ENCODE assay signal across 15 cellular contexts in the genomic region with DNA sequence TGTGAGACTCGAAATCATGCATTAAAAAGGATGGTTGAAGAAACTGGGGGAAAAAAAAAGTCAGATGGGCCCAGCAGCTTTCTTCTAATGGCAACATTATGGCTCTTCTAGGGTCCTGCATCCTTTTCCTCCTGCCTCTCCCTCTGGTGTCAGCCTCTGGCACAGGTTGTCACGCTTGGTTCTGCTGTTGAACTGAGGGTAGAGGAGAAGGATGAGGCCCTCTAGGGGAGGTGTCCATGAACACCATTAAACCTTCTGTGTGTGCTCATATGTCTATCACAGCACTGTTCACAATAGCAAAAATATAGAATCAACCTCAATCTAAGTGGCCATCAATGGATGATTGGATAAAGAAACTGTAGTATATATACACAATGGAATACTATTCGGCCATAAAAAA. TPM values are rescaled to one million over a fixed set of nuclear protein-coding genes. Genes with fewer than 3 reads are reported as not detected.
DNase-seq lines count a peak whose midpoint lies in the region; ATAC-seq lines count a peak whose summit lies in the region.
"Had no signal": no experiment of that assay in that cellular context is flagged by ENCODE, and none has a peak within 500 bp of the region (broad histone marks: within the 10 kb centered on the region; RNA-seq: fewer than 3 reads in every experiment).

No MANE protein-coding gene starts in this region.

- peaks cover 5 to 9% of the 10 kb centered on the region in 2 donors for H3K4me1 Mint-ChIP-seq in effector memory CD8-positive, alpha-beta T cell (ENCODE audit: low read depth in 2 of 2)

- H3K9me3 Mint-ChIP-seq in effector memory CD8-positive, alpha-beta T cell: no peaks in the 10 kb centered on the region
- H3K9me3 Mint-ChIP-seq: IgD-negative memory B cell had no signal

- no peak overlapping the region for H3K27ac Mint-ChIP-seq in effector memory CD8-positive, alpha-beta T cell
- H3K27ac Mint-ChIP-seq: IgD-negative memory B cell, progenitor cell of endocrine pancreas had no signal

- peak; percentile 49 for DNase-seq in DMS53 (lab: John Stamatoyannopoulos, UW)
- DNase-seq in DMS53 treated with DMSO at 0.1 percent for 48 hours (lab: John Stamatoyannopoulos, UW; ENCODE audit: unreplicated experiment): no peak
- DNase-seq in HuH-7 (ENCODE audit: low spot score): peak; percentile 34
- peak; percentile 21 for DNase-seq in SW480 (ENCODE audit: low spot score)
- peak; percentile 66 for DNase-seq in iPS-NIHi11 (ENCODE audit: low spot score)
- DNase-seq in effector memory CD8-positive, alpha-beta T cell: no peak
- no peak for DNase-seq in NCI-H345 treated with DMSO at 0.1 percent for 48 hours (lab: John Stamatoyannopoulos, UW; ENCODE audit: unreplicated experiment)
- DNase-seq in H4 (ENCODE audit: low spot score): no peak
- DNase-seq: colonic mucosa, NCI-H1930, T-helper 9 cell had no signal

- H3K36me3 Mint-ChIP-seq in effector memory CD8-positive, alpha-beta T cell (ENCODE audit: insufficient read depth): no peaks in the 10 kb centered on the region

- H3K27me3 Mint-ChIP-seq in effector memory CD8-positive, alpha-beta T cell: peaks cover 2 to 4% of the 10 kb centered on the region in 2 donors

- ATAC-seq in effector memory CD8-positive, alpha-beta T cell (replicated peaks): no peak

- H3K4me3 Mint-ChIP-seq in effector memory CD8-positive, alpha-beta T cell: no peak overlapping the region
- H3K4me3 Mint-ChIP-seq: IgD-negative memory B cell had no signal

RNA-seq across cellular contexts. Expression of gene BUD13, which starts 36.0 kb away (rescaled TPM):
- 24.7 and 26.3 TPM in 2 replicates for total RNA-seq in H4 (2014; rRNA removed; shearing (Covaris generic))

RNA-seq across cellular contexts. Expression of gene ZPR1, which starts 51.1 kb away (rescaled TPM):
- 83.6 and 108 TPM in 2 replicates for total RNA-seq in H4 (2014; rRNA removed; shearing (Covaris generic))

RNA-seq across cellular contexts. Expression of gene APOA5, which starts 54.9 kb away (rescaled TPM):
- total RNA-seq in H4 (2014; rRNA removed; shearing (Covaris generic)): not detected in 2 replicates
- total RNA-seq: fibroblast of lung, progenitor cell of endocrine pancreas, urinary bladder had no signal

Comparison
In these comparisons a context has a peak if more than half of its experiments do, and no peak if none do; other contexts are left out.
1. DNase-seq: peak in DMS53 (single experiment), HuH-7 (single experiment), SW480 (single experiment) and iPS-NIHi11 (single experiment); none in DMS53 treated with DMSO at 0.1 percent for 48 hours (single experiment), effector memory CD8-positive, alpha-beta T cell (0 of 3), NCI-H345 treated with DMSO at 0.1 percent for 48 hours (single experiment) and H4 (single experiment).